Comparison of ENCODE assay signal across 1 cellular context in the genomic region with DNA sequence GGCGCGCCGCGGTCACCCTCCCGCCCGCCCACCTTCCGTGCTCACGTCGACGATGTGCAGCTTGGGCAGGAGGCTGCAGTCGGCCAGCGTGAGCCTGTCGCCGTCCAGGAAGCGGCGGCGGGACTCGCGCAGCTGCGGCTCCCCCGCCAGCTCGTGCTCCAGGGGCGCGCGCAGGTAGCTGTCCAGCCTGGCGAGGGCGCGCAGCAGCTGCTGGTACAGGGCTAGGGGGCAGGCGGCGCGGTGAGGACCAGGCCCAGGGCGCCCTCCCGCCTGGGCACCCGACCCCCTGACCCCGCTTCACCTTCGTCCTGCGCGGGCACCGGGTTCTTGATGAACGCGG.
TF ChIP-seq lines count a peak whose summit lies in the region.

No MANE protein-coding gene starts in this region.

TF ChIP-seq in GM23338, 12 proteins besides CTCF, POLR2A, EP300 and RAD21 (continued from another document):
- TF ChIP-seq ZNF462 (CRISPR knock-in tag; IDR thresholded peaks at IDR 0.05), result no peak
- TF ChIP-seq POLR2AphosphoS5 (IDR thresholded peaks at IDR 0.05; ENCODE audit: low read depth), result peak; percentile 12; the same call in 1 of the 2 replicates
- no peak for TF ChIP-seq EZH2 (IDR thresholded peaks at IDR 0.05; ENCODE audit: low read depth, unreplicated experiment)
- TF ChIP-seq ETS1 (IDR thresholded peaks at IDR 0.05), result no peak
- TF ChIP-seq ZNF114 (CRISPR knock-in tag; IDR thresholded peaks at IDR 0.05), result no peak
- no peak for TF ChIP-seq ZNF331 (CRISPR knock-in tag; IDR thresholded peaks at IDR 0.05; ENCODE audit: low read depth)
- TF ChIP-seq NANOG (IDR thresholded peaks at IDR 0.05; ENCODE audit: borderline replicate concordance), result no peak
